ENCODE assay signal across 8 cellular contexts in genomic region chr5:149240354-149240998, GRCh38. TPM values are rescaled to one million over a fixed set of nuclear protein-coding genes. Genes with fewer than 3 reads are reported as not detected.
DNase-seq lines count a peak whose midpoint lies in the region; ATAC-seq and TF ChIP-seq lines count a peak whose summit lies in the region.

No MANE protein-coding gene starts in this region.

- H3K9me3 ChIP-seq in stomach, result no peaks in the 10 kb centered on the region
- no peaks in the 10 kb centered on the region for H3K9me3 ChIP-seq in H9 (ENCODE audit: control insufficient read depth, low read depth, low read length)

- no peak overlapping the region for H2AK5ac ChIP-seq in H9 (ENCODE audit: insufficient read length, low read length)

- H3K9me3 Mint-ChIP-seq in osteocyte (ENCODE audit: unreplicated experiment) (no peaks in the 10 kb centered on the region), H9 (no peaks in the 10 kb centered on the region)

- TF ChIP-seq POLR2A in stomach (IDR thresholded peaks at IDR 0.05), result no peak

- TF ChIP-seq EP300 in stomach (IDR thresholded peaks at IDR 0.05), result no peak

- no peak overlapping the region for H2AFZ ChIP-seq in H9 (ENCODE audit: low read length)

- H3K36me3 ChIP-seq in stomach, result peaks cover 0 to under 1% (median 0%) of the 10 kb centered on the region in 4 donors

- no peaks in the 10 kb centered on the region for H3K23me2 ChIP-seq in H9 (ENCODE audit: insufficient read length, low read depth, low read length, poor library complexity, severe bottlenecking)

- peaks cover 0 to 7% (median 0%) of the 10 kb centered on the region in 3 donors for H3K27me3 ChIP-seq in stomach
- H3K27me3 ChIP-seq in H9 (ENCODE audit: insufficient read depth, low read length), result no peaks in the 10 kb centered on the region

- peaks cover 33% of the 10 kb centered on the region for H3K27me3 Mint-ChIP-seq in osteocyte (ENCODE audit: unreplicated experiment)
- H3K27me3 Mint-ChIP-seq in H9 (ENCODE audit: low read depth), result peaks cover 31% of the 10 kb centered on the region

- no peak overlapping the region for H3K4me3 Mint-ChIP-seq in osteocyte (ENCODE audit: unreplicated experiment)
- H3K4me3 Mint-ChIP-seq in H9, result no peak overlapping the region; a peak in 1 of 5 replicates

- no peak overlapping the region for H2BK15ac ChIP-seq in H9 (ENCODE audit: low read depth, low read length)

- H3K79me2 ChIP-seq in H9 (ENCODE audit: insufficient read depth, low read length), result no peaks in the 10 kb centered on the region

- H3K23ac ChIP-seq in H9 (ENCODE audit: insufficient read length, low read depth, low read length), result no peak overlapping the region

- no peak overlapping the region for H3K4me3 ChIP-seq in stomach

- H3K36me3 Mint-ChIP-seq in osteocyte (ENCODE audit: unreplicated experiment) (no peaks in the 10 kb centered on the region), H9 (ENCODE audit: insufficient read depth in 1 of 3, low read depth in 3 of 3) (no peaks in the 10 kb centered on the region)

- no peak overlapping the region for H3K27ac ChIP-seq in stomach
- H3K27ac ChIP-seq in H9 (ENCODE audit: insufficient read length, low read depth, low read length), result no peak overlapping the region

- H3K4me1 Mint-ChIP-seq in osteocyte (ENCODE audit: unreplicated experiment) (no peaks in the 10 kb centered on the region), H9 (no peaks in the 10 kb centered on the region; a peak in 1 of 4 replicates)

- H3K56ac ChIP-seq in H9 (ENCODE audit: insufficient read length, low read depth, low read length), result no peak overlapping the region

- DNase-seq in activated CD8-positive, alpha-beta memory T cell treated with anti-CD3 and anti-CD28 coated beads, Interleukin-2, amount 50 U/mL, for 48 hours, result peak; percentile 74
- DNase-seq in mesenteric fat pad (ENCODE audit: low spot score) (peak; percentile 71), stomach (peak; percentile 39), osteocyte (ENCODE audit: extremely low spot score, unreplicated experiment) (no peak), H9 (no peak), HUDEP-2 (lab: John Stamatoyannopoulos, UW; ENCODE audit: unreplicated experiment in 76 of 76) (no peak)

- H2BK20ac ChIP-seq in H9 (ENCODE audit: low read depth, low read length, poor library complexity, severe bottlenecking), result no peak overlapping the region

- no peaks in the 10 kb centered on the region for H3K79me1 ChIP-seq in H9 (ENCODE audit: insufficient read depth, low read depth, low read length, poor library complexity, severe bottlenecking)

- H3K4me1 ChIP-seq in stomach (no peaks in the 10 kb centered on the region), H9 (ENCODE audit: insufficient read depth, low read length) (no peaks in the 10 kb centered on the region)

- TF ChIP-seq CTCF in stomach (IDR thresholded peaks at IDR 0.05), result no peak
- no peak for TF ChIP-seq CTCF in osteocyte (IDR thresholded peaks at IDR 0.05)
- TF ChIP-seq CTCF in H9 (conservative IDR thresholded peaks at IDR 0.05), result no peak

- H2BK5ac ChIP-seq in H9 (ENCODE audit: insufficient read length, low read length), result no peak overlapping the region

- no peak overlapping the region for H4K91ac ChIP-seq in H9 (ENCODE audit: insufficient read length, low read depth, low read length)

- H3K18ac ChIP-seq in H9 (ENCODE audit: insufficient read length, low read depth, low read length), result no peak overlapping the region

- no peak overlapping the region for H3K9ac ChIP-seq in H9 (ENCODE audit: extremely low read depth, insufficient read length, low read length)

- H3K14ac ChIP-seq in H9 (ENCODE audit: insufficient read depth, low read length), result no peak overlapping the region; the same call in 1 of the 2 replicates

- H3K27ac Mint-ChIP-seq in osteocyte (ENCODE audit: unreplicated experiment) (no peak overlapping the region), H9 (peak overlapping the region in 1 of 3 experiments; percentile 10; a peak in 1 of 7 replicates)

- no peak overlapping the region for H3K4me2 ChIP-seq in H9 (ENCODE audit: insufficient read depth, insufficient read length, low read length)

- peak; percentile 90 for ATAC-seq in HG03354 (IDR thresholded peaks at IDR 0.05; ENCODE audit: poor library complexity, severe bottlenecking, unreplicated experiment)
- ATAC-seq in GM18870 (IDR thresholded peaks at IDR 0.05; ENCODE audit: unreplicated experiment), result no peak

- WGBS in stomach, 5 donors, result 57 to 70% (median 64%) methylated on average over 12 to 13 of the region's 13 CpGs
- no CpG with 5 or more reads among the region's 13 CpGs for WGBS in H9 (ENCODE audit: extremely low coverage, insufficient read length, low lambda C conversion rate)

- H3T11ph ChIP-seq in H9 (ENCODE audit: low read length), result no peak overlapping the region

- intact Hi-C loops in stomach (cut with DNase I; ENCODE audit: low total_unique reads), result no loop called here

- no peaks in the 10 kb centered on the region for H4K20me1 ChIP-seq in H9 (ENCODE audit: control insufficient read depth, insufficient read depth, insufficient read length)

- H4K5ac ChIP-seq in H9 (ENCODE audit: insufficient read length, low read depth, low read length), result no peak overlapping the region

- no peak overlapping the region for H2BK12ac ChIP-seq in H9 (ENCODE audit: insufficient read length, low read depth, low read length)

- no peak overlapping the region for H2BK120ac ChIP-seq in H9 (ENCODE audit: low read depth, low read length, poor library complexity, severe bottlenecking)

- H4K8ac ChIP-seq in H9 (replicated peaks; ENCODE audit: insufficient read length, low read depth, low read length), result no peak overlapping the region

- no peak overlapping the region for H3K4ac ChIP-seq in H9 (ENCODE audit: low read depth, low read length)

RNA-seq across cellular contexts. Expression of gene AFAP1L1, which starts 31.2 kb away (rescaled TPM):
- total RNA-seq in mesenteric fat pad (49.3 TPM), stomach (10 to 100 TPM in 3 of 5 donors, 1 to 10 TPM in 1, under 1 TPM in 1; 0.29 to 66.5 (median 14.0) TPM), osteocyte (2.2 and 2.3 TPM in 2 replicates), H9 (2021) (1.8 and 2.0 TPM in 2 replicates)
- polyA plus RNA-seq in stomach, result 1 to 10 TPM; 1.5 to 2.7 (median 1.8) TPM

Comparison
In these comparisons a context has a peak if more than half of its experiments do, and no peak if none do; other contexts are left out.
1. DNase-seq: peak in activated CD8-positive, alpha-beta memory T cell treated with anti-CD3 and anti-CD28 coated beads, Interleukin-2, amount 50 U/mL, for 48 hours (single experiment), mesenteric fat pad (single experiment) and stomach (single experiment); none in osteocyte (single experiment), H9 (single experiment) and HUDEP-2 (0 of 76).